In the genomic region with DNA sequence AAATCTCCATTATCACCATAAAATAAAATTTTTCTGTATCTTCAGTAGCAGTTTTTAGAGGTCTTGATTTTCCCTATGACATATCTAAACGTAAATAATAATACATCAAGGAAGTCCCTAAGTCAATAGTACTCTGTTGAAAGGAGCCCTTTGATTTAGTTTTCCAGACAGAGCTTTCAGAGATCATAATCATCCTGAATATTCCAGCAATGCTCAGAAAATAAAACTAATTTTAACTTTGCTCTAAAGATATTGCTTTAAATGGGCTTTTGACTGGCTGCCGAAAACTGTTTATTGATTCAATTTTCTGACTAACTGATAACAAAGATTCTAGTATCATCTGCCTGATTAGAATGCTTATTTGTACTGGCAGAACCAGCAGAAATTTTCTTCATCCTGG, we compare ENCODE assay signal across 3 cellular contexts.
"Had no signal": no experiment of that assay in that cellular context is flagged by ENCODE, and none has a peak within 500 bp of the region (broad histone marks: within the 10 kb centered on the region; RNA-seq: fewer than 3 reads in every experiment).

No MANE protein-coding gene starts in this region.

- ATAC-seq: GM12878 had no signal

- DNase-seq: GDM1, GF-D8 had no signal

- H3K4me3 ChIP-seq: GM12878 had no signal
